In the genomic region with DNA sequence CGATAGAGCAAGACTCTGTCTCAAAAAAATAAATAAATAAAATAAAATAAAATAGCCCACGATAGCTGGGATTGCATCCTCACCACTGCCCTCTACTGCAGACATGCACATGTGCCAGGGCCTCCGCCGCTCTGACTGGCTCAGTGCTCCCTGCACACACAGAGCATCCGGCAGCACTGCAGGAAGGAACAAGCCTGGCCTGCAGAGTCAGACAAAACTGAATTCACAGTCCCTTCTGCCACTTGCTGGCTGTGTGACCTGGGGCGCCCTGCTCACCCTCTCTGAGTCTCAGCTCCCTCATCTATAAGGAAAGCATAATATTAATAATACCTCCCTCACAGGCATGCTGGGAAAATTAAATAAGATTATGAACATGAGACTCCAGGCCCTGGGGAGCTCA, we compare ENCODE assay signal across 20 cellular contexts. TPM values are rescaled to one million over a fixed set of nuclear protein-coding genes. Genes with fewer than 3 reads are reported as not detected.
A peak's percentile ranks its signal among the peaks of the same experiment; 100 is the strongest.
DNase-seq lines count a peak whose midpoint lies in the region; ATAC-seq, FAIRE-seq and TF ChIP-seq lines count a peak whose summit lies in the region.
"Had no signal": no experiment of that assay in that cellular context is flagged by ENCODE, and none has a peak within 500 bp of the region (broad histone marks: within the 10 kb centered on the region; RNA-seq: fewer than 3 reads in every experiment).

No MANE protein-coding gene starts in this region.

- in situ Hi-C loops in SK-MEL-5 (cut with HindIII; ENCODE audit: low pct_unique_long_range_greater_than_20kb, low sequenced_read_pairs) = no loop called here

- no peak overlapping the region for H2AFZ ChIP-seq in GM23338
- H2AFZ ChIP-seq: PC-9 had no signal

- WGBS in endodermal cell (ENCODE audit: insufficient coverage in 1 of 2, insufficient read length in 1 of 2), 2 experiments = 83 to 89% methylated on average over 3 to 5 of the region's 6 CpGs
- WGBS in prostate gland = 61% methylated on average over 6 of the region's 6 CpGs

- H3K27me3 Mint-ChIP-seq in GM23338 (ENCODE audit: insufficient read depth, low read depth, poor library complexity) (peaks cover 19% of the 10 kb centered on the region), endodermal cell (ENCODE audit: insufficient read depth) (peaks cover 8% of the 10 kb centered on the region)

- no peak overlapping the region for H3K27ac Mint-ChIP-seq in GM23338
- no peak overlapping the region for H3K27ac Mint-ChIP-seq in endodermal cell
- H3K27ac Mint-ChIP-seq: CD14-positive monocyte had no signal

- FAIRE-seq in H54 (lab: Jason Lieb, UNC) = no peak
- FAIRE-seq: G401.6 had no signal

- H3K9me2 ChIP-seq in GM23338 (ENCODE audit: insufficient read depth) = no peaks in the 10 kb centered on the region

- H3K9me3 ChIP-seq in BLaER1 (no peaks in the 10 kb centered on the region), endodermal cell (ENCODE audit: control insufficient read depth, low read length) (no peaks in the 10 kb centered on the region), prostate gland (no peaks in the 10 kb centered on the region)
- H3K9me3 ChIP-seq: SJSA1 had no signal

- no peak for TF ChIP-seq POLR2A in prostate gland (IDR thresholded peaks at IDR 0.05)
- no peak for TF ChIP-seq POLR2A in H54 (IDR thresholded peaks at IDR 0.05; ENCODE audit: low read depth, low read length)

- H3K9me3 Mint-ChIP-seq in GM23338 = no peaks in the 10 kb centered on the region
- no peaks in the 10 kb centered on the region for H3K9me3 Mint-ChIP-seq in endodermal cell

- H3K36me3 ChIP-seq in BLaER1 (no peaks in the 10 kb centered on the region), GM23338 (ENCODE audit: insufficient read depth) (no peaks in the 10 kb centered on the region), endodermal cell (ENCODE audit: control insufficient read depth, insufficient read depth, low read length) (no peaks in the 10 kb centered on the region), prostate gland (no peaks in the 10 kb centered on the region)
- H3K36me3 ChIP-seq: SJSA1 had no signal

- peaks cover 25% of the 10 kb centered on the region for H3K79me2 ChIP-seq in GM23338 (replicated peaks; ENCODE audit: insufficient read depth)

- peak overlapping the region; percentile 96 for H3K4me2 ChIP-seq in BLaER1
- no peak overlapping the region for H3K4me2 ChIP-seq in GM23338
- H3K4me2 ChIP-seq: KMS-11, PC-9 had no signal

- H3K4me1 Mint-ChIP-seq in GM23338 = peaks cover 3% of the 10 kb centered on the region; the same call in 2 of the 3 replicates
- no peaks in the 10 kb centered on the region for H3K4me1 Mint-ChIP-seq in endodermal cell
- H3K4me1 Mint-ChIP-seq: CD14-positive monocyte had no signal

- no peak overlapping the region for H3K4me3 Mint-ChIP-seq in GM23338
- H3K4me3 Mint-ChIP-seq in endodermal cell = no peak overlapping the region
- H3K4me3 Mint-ChIP-seq: CD14-positive monocyte had no signal

- H3K9ac ChIP-seq in BLaER1 (no peak overlapping the region), endodermal cell (ENCODE audit: extremely low read depth, low read length, poor library complexity, severe bottlenecking) (no peak overlapping the region)
- H3K9ac ChIP-seq: KMS-11 had no signal

- H3K4me3 ChIP-seq in BLaER1 = no peak overlapping the region
- no peak overlapping the region for H3K4me3 ChIP-seq in GM23338
- no peak overlapping the region for H3K4me3 ChIP-seq in endodermal cell (ENCODE audit: low read length)
- H3K4me3 ChIP-seq in prostate gland = no peak overlapping the region
- H3K4me3 ChIP-seq: PC-9, SJSA1 had no signal

- H3K4me1 ChIP-seq in BLaER1 (peaks cover 69% of the 10 kb centered on the region), GM23338 (ENCODE audit: insufficient read depth) (no peaks in the 10 kb centered on the region), endodermal cell (ENCODE audit: control insufficient read depth, insufficient read depth, low read length) (no peaks in the 10 kb centered on the region), prostate gland (replicated peaks) (no peaks in the 10 kb centered on the region)
- H3K4me1 ChIP-seq: SJSA1 had no signal

- peaks cover 24% of the 10 kb centered on the region for H3K36me3 Mint-ChIP-seq in GM23338 (ENCODE audit: low read depth)
- no peaks in the 10 kb centered on the region for H3K36me3 Mint-ChIP-seq in endodermal cell (ENCODE audit: low read depth)
- H3K36me3 Mint-ChIP-seq: CD14-positive monocyte had no signal

- DNase-seq in GM23338 (ENCODE audit: low spot score) = no peak
- peak; percentile 19 for DNase-seq in SK-MEL-5 (ENCODE audit: low read depth, low spot score)
- DNase-seq in endodermal cell = peak; percentile 49
- no peak for DNase-seq in prostate gland (ENCODE audit: low spot score)
- DNase-seq in H54 (ENCODE audit: insufficient read length, low spot score) = no peak
- DNase-seq: DND-41, HCEC 1CT, NCI-H1417 treated with DMSO at 0.1 percent for 48 hours, NCI-H187 treated with DMSO at 0.1 percent for 48 hours, NCI-H2227 treated with DMSO at 0.1 percent for 48 hours, NCI-H510A treated with DMSO at 0.1 percent for 48 hours, NCI-H774, PC-9 had no signal

- H3K27me3 ChIP-seq in BLaER1 (no peaks in the 10 kb centered on the region), GM23338 (ENCODE audit: insufficient read depth) (no peaks in the 10 kb centered on the region), endodermal cell (ENCODE audit: control insufficient read depth, insufficient read depth, low read length, poor library complexity, severe bottlenecking) (no peaks in the 10 kb centered on the region), prostate gland (replicated peaks; ENCODE audit: insufficient read depth) (no peaks in the 10 kb centered on the region)
- H3K27me3 ChIP-seq: SJSA1 had no signal

- ATAC-seq in GM23338 (peak; percentile 66), GM19035 (IDR thresholded peaks at IDR 0.05; ENCODE audit: unreplicated experiment) (no peak), HG02840 (IDR thresholded peaks at IDR 0.05; ENCODE audit: low FRiP score, unreplicated experiment) (no peak)

- intact Hi-C loops in prostate gland (cut with DNase I) = no loop called here

- H3K27ac ChIP-seq in BLaER1 (peak overlapping the region; percentile 55; the same call in 1 of the 2 replicates), GM23338 (ENCODE audit: low read depth) (no peak overlapping the region), endodermal cell (ENCODE audit: low read depth, low read length) (no peak overlapping the region), prostate gland (no peak overlapping the region)
- H3K27ac ChIP-seq: KMS-11, PC-9, SJSA1 had no signal

- no peaks in the 10 kb centered on the region for H3F3A ChIP-seq in GM23338 (replicated peaks; ENCODE audit: low read depth)

- TF ChIP-seq CTCF in GM23338 (conservative IDR thresholded peaks at IDR 0.05; ENCODE audit: low read depth in 2 of 2) = 0 out of 4 replicates have a peak, but pooled peaks of 1 of the 2 experiments have one; percentile 12
- TF ChIP-seq CTCF in endodermal cell (conservative IDR thresholded peaks at IDR 0.05) = peak; percentile 45
- no peak for TF ChIP-seq CTCF in prostate gland (IDR thresholded peaks at IDR 0.05)

- H4K20me1 ChIP-seq in BLaER1 = no peaks in the 10 kb centered on the region
- no peaks in the 10 kb centered on the region; the same call in 1 of the 2 replicates for H4K20me1 ChIP-seq in GM23338 (replicated peaks; ENCODE audit: insufficient read depth)

RNA-seq across cellular contexts. Expression of a gene that starts 35.4 kb away (rescaled TPM):
- total RNA-seq in GM23338 (2014; rRNA removed; shearing (Covaris generic)) = 16.6 and 18.8 TPM in 2 replicates
- 4.7 and 5.3 TPM in 2 replicates for polyA plus RNA-seq in GM23338 (2016; fragmentation: Nextera tagmentation; extraction: Ambion mirVana)
- total RNA-seq in SK-MEL-5 (2014; rRNA removed; shearing (Covaris generic)) = 0.03 TPM in 1 of 2 replicates, not detected in the other
- 0.11 and 0.15 TPM in 2 replicates for polyA plus RNA-seq in SK-MEL-5 (2015; cell fraction: cytosol; rRNA removed)
- polyA plus RNA-seq in SK-MEL-5 (2015; cell fraction: nucleus; rRNA removed) = 0.31 TPM in 1 of 2 replicates, not detected in the other
- total RNA-seq in endodermal cell (1 to 10 TPM in 1 of 2 donors, under 1 TPM in 1; 0.62 to 2.8 TPM), prostate gland (1 to 10 TPM in 1 of 2 donors, under 1 TPM in 1; 0.14 to 5.5 TPM)
- 3.9 TPM for polyA plus RNA-seq in endodermal cell (2013, experiment 1 of 2)
- polyA plus RNA-seq in endodermal cell (2013, experiment 2 of 2) = 3.1 TPM
- total RNA-seq: PC-9 had no signal
- polyA plus RNA-seq: CD14-positive monocyte had no signal

RNA-seq across cellular contexts. Expression of a gene that starts 47.1 kb away (rescaled TPM):
- total RNA-seq in GM23338 (2014; rRNA removed; shearing (Covaris generic)) = 4.9 and 5.3 TPM in 2 replicates
- polyA plus RNA-seq in GM23338 (2016; fragmentation: Nextera tagmentation; extraction: Ambion mirVana) = 4.3 and 4.9 TPM in 2 replicates
- total RNA-seq in SK-MEL-5 (2014; rRNA removed; shearing (Covaris generic)) = not detected in 2 replicates
- not detected in 2 replicates for polyA plus RNA-seq in SK-MEL-5 (2015; cell fraction: cytosol; rRNA removed)
- polyA plus RNA-seq in SK-MEL-5 (2015; cell fraction: nucleus; rRNA removed) = not detected in 2 replicates
- total RNA-seq in endodermal cell = under 1 TPM; 0.15 to 0.29 TPM
- polyA plus RNA-seq in endodermal cell (2013, experiment 1 of 2) = 0.46 TPM
- polyA plus RNA-seq in endodermal cell (2013, experiment 2 of 2) = 0.21 TPM
- 1 to 10 TPM in 1 of 2 donors, not detected in 1; 2.3 TPM for total RNA-seq in prostate gland
- total RNA-seq: PC-9 had no signal
- polyA plus RNA-seq: CD14-positive monocyte had no signal

Comparison
In these comparisons a context has a peak if more than half of its experiments do, and no peak if none do; other contexts are left out.
1. DNase-seq: peak in SK-MEL-5 (single experiment) and endodermal cell (single experiment); none in GM23338 (single experiment), prostate gland (single experiment) and H54 (single experiment).